In genomic region chr3:23493846-23494245, GRCh38 we compare ENCODE assay signal across 26 cellular contexts.
"Had no signal": no experiment of that assay in that cellular context is flagged by ENCODE, and none has a peak within 500 bp of the region (broad histone marks: within the 10 kb centered on the region; RNA-seq: fewer than 3 reads in every experiment).

No MANE protein-coding gene starts in this region.

- FAIRE-seq: bronchial epithelial cell, colon, kidney had no signal

- ATAC-seq: activated T-cell treated with anti-CD3 and anti-CD28 coated beads, Interleukin-2, amount 50 U/mL, for 4 hours; gastrocnemius medialis; left lung; lower lobe of right lung; naive thymus-derived CD8-positive, alpha-beta T cell; right cardiac atrium; stimulated activated naive B cell treated with anti-CD40 and anti-IgM and Interleukin-4, amounts not matched to agents 10 μg/mL and 1 μg/mL and 100 μg/mL, for 72 hours; T-helper 17 cell had no signal

- H3K4me3 ChIP-seq: gastrocnemius medialis, hepatocyte, left lung, lower lobe of right lung, neural progenitor cell, stomach, suprapubic skin, tibial artery had no signal

- DNase-seq: activated CD4-positive, alpha-beta memory T cell treated with anti-CD3 and anti-CD28 coated beads for 36 hours; activated CD4-positive, alpha-beta T cell treated with anti-CD3 and anti-CD28 coated beads, Interleukin-2, amount 10 ng/mL, durations not matched to agents 24 days and 14 days; activated CD4-positive, CD25-positive, alpha-beta regulatory T cell treated with anti-CD3 and anti-CD28 coated beads, Interleukin-2, amount 50 U/mL, for 72 hours; activated T-cell treated with anti-CD3 and anti-CD28 coated beads, Interleukin-2, amount 50 U/mL, for 4 hours; effector CD8-positive, alpha-beta T cell; erythroblast; gastrocnemius medialis; kidney; left lung; lower lobe of right lung; mesenchymal stem cell; naive thymus-derived CD8-positive, alpha-beta T cell; occipital lobe; right cardiac atrium; stimulated activated CD4-positive, alpha-beta T cell treated with anti-CD3 and anti-CD28 coated beads, Interleukin-15, amount 100 ng/mL, for 24 hours; stimulated activated CD4-positive, alpha-beta T cell treated with anti-CD3 and anti-CD28 coated beads, Interleukin-2, amount 100 ng/mL, for 24 hours; stimulated activated naive B cell treated with anti-CD40 and anti-IgM and Interleukin-4, amounts not matched to agents 10 μg/mL and 1 μg/mL and 100 μg/mL, for 72 hours; stomach; T-helper 17 cell; T1000; tibial artery had no signal

- H3K36me3 ChIP-seq: gastrocnemius medialis, left lung, lower lobe of right lung, neural progenitor cell, stomach, suprapubic skin, tibial artery had no signal

- H3K27me3 ChIP-seq: gastrocnemius medialis, hepatocyte, left lung, neural progenitor cell, stomach, suprapubic skin, tibial artery had no signal
